1 cellular context compared by ENCODE assay signal in the genomic region with DNA sequence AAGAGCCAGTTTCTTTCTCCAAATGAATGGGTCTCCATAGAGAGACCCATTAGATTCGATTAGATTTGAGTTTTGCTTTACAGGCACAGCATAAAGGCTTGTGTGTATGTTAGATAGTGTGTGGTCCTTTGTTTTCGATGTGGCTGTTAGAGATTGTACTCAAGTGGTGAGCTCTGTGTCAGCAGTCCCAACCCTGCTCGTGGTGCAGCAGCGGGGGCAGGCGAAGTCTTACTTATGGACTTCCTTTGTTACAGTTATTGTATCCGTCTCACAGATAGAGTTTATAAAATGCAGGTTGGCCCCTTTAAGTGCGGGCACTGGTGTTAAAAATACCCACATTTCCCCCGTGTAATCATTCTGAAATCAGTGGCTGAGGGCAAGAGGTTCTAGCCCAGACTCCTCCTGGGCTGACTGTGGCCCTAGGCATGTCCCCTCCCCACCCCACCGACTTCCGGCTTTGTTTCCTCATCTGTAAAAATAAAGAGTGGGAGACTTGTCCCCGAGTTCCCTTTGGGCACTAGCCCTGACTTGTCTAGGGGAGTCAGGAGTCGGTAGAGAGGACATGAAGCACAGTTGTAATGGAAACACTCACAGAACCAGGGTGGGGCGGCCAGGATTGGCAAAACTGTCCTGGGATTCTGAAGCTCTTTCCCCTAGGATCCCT.
A peak's percentile ranks its signal among the peaks of the same experiment; 100 is the strongest.
TF ChIP-seq lines count a peak whose summit lies in the region.

No MANE protein-coding gene starts in this region.

TF ChIP-seq in K562, 482 proteins besides CTCF, POLR2A, EP300 and RAD21 (continued from another document):
- TF ChIP-seq ELF2 (CRISPR knock-in tag; IDR thresholded peaks at IDR 0.05) = peak; percentile 11; the same call in 1 of the 2 replicates
- TF ChIP-seq TAF1 (IDR thresholded peaks at IDR 0.05; ENCODE audit: control insufficient read depth, extremely low read depth, insufficient read depth, low read length, severe bottlenecking) = no peak
- no peak for TF ChIP-seq MAFG (tag; conservative IDR thresholded peaks at IDR 0.05)
- no peak for TF ChIP-seq HNRNPUL1 (IDR thresholded peaks at IDR 0.05; ENCODE audit: low read length)
- no peak for TF ChIP-seq ASH1L (IDR thresholded peaks at IDR 0.05; ENCODE audit: borderline replicate concordance, low read depth, partially characterized antibody)
- no peak for TF ChIP-seq KLF6 (CRISPR knock-in tag; IDR thresholded peaks at IDR 0.05; ENCODE audit: borderline replicate concordance)
- no peak for TF ChIP-seq ZNF76 (CRISPR knock-in tag; IDR thresholded peaks at IDR 0.05; ENCODE audit: borderline replicate concordance)
- TF ChIP-seq MYNN (IDR thresholded peaks at IDR 0.05) = no peak
- TF ChIP-seq MYNN (CRISPR knock-in tag; IDR thresholded peaks at IDR 0.05) = no peak
- TF ChIP-seq, protein P1, sequence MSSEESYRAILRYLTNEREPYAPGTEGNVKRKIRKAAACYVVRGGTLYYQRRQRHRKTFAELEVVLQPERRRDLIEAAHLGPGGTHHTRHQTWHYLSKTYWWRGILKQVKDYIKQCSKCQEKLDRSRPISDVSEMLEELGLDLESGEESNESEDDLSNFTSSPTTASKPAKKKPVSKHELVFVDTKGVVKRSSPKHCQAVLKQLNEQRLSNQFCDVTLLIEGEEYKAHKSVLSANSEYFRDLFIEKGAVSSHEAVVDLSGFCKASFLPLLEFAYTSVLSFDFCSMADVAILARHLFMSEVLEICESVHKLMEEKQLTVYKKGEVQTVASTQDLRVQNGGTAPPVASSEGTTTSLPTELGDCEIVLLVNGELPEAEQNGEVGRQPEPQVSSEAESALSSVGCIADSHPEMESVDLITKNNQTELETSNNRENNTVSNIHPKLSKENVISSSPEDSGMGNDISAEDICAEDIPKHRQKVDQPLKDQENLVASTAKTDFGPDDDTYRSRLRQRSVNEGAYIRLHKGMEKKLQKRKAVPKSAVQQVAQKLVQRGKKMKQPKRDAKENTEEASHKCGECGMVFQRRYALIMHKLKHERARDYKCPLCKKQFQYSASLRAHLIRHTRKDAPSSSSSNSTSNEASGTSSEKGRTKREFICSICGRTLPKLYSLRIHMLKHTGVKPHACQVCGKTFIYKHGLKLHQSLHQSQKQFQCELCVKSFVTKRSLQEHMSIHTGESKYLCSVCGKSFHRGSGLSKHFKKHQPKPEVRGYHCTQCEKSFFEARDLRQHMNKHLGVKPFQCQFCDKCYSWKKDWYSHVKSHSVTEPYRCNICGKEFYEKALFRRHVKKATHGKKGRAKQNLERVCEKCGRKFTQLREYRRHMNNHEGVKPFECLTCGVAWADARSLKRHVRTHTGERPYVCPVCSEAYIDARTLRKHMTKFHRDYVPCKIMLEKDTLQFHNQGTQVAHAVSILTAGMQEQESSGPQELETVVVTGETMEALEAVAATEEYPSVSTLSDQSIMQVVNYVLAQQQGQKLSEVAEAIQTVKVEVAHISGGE (CRISPR knock-in tag; IDR thresholded peaks at IDR 0.05) = peak in 1 of 3 experiments; percentile 45; a peak in 1 of 6 replicates
- TF ChIP-seq TBP (optimal IDR thresholded peaks at IDR 0.05; ENCODE audit: low read depth, low read length) = peak; percentile 20
- peak; percentile 64; the same call in 1 of the 2 replicates for TF ChIP-seq TAL1 (IDR thresholded peaks at IDR 0.05)
